ENCODE assay signal across 8 cellular contexts in the genomic region with DNA sequence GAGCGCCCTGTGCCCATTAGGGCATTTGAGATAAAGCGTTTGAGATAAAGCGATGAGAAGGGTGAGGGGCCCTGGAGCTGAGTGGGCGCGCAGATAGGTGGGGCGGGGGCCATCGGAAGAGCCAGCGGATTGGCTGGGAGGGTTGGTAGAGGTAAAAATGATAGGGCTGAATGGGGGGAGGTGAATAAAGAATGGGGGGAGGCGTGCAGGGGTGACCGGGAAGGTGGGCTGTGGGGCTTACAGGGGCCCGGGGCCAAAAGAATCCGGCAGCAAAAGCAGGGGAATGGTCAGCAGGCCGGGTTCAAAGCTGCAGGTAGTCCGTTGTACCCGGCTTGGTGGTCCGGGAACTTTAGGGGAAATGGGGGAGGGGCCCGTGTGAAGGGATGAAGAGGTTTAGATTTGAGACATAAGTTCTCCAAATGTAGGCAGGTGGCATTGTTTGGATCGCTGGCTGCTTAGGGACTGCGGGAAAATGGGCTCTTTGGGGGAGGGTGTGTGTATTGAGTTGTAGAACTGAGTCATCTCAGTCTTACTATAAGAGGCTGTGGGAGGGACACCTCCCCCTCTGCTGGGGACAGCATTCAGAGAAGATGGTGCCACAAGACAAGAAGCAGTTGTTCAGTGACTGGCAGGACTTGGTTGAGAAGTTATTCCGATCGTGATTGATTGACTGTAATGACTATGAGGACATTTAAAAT. TPM values are rescaled to one million over a fixed set of nuclear protein-coding genes. Genes with fewer than 3 reads are reported as not detected.
A peak's percentile ranks its signal among the peaks of the same experiment; 100 is the strongest.
DNase-seq lines count a peak whose midpoint lies in the region; ATAC-seq and TF ChIP-seq lines count a peak whose summit lies in the region.

No MANE protein-coding gene starts in this region.

- peak overlapping the region; percentile 92 for H3K4me3 Mint-ChIP-seq in activated CD4-positive, alpha-beta memory T cell treated with anti-CD3 and anti-CD28 coated beads for 36 hours
- H3K4me3 Mint-ChIP-seq in effector memory CD8-positive, alpha-beta T cell: peak overlapping the region; percentile 91 to 96
- H3K4me3 Mint-ChIP-seq in naive thymus-derived CD4-positive, alpha-beta T cell: peak overlapping the region; percentile 90 to 99 (median 94)

- intact Hi-C loops in activated CD4-positive, alpha-beta memory T cell treated with anti-CD3 and anti-CD28 coated beads for 36 hours (cut with micrococcal nuclease): loop anchor here (1.0 to 5.0 kb wide), 9 partner anchors 57 to 913 kb away; partner anchors contain the start of genes COX5A, PML, STOML1 and UBL7
- intact Hi-C loops in naive thymus-derived CD4-positive, alpha-beta T cell (cut with micrococcal nuclease): loop anchor here (1.0 to 10.0 kb wide), 19 partner anchors 36 to 1757 kb away; partner anchors contain the start of genes C15orf39 (in 2 of the 2), CLK3 (in 2 of the 2), COX5A (in 2 of the 2) and STOML1 (in 2 of the 2)

- peak overlapping the region; percentile 78 for H3K4me3 ChIP-seq in naive thymus-derived CD4-positive, alpha-beta T cell (ENCODE audit: low read length)

- no peaks in the 10 kb centered on the region for H3K9me3 ChIP-seq in naive thymus-derived CD4-positive, alpha-beta T cell (ENCODE audit: control insufficient read depth in 2 of 3, low read length in 3 of 3)

- CTCF ChIA-PET in activated CD4-positive, alpha-beta memory T cell treated with anti-CD3 and anti-CD28 coated beads for 36 hours (lab: Charles Lee): interaction anchor here (0.7 to 2.6 kb wide), 8 partner anchors 11 to 230 kb away, joined by 3 to 10 read pairs (median 5); partner anchors contain the start of gene UBL7
- CTCF ChIA-PET in naive thymus-derived CD4-positive, alpha-beta T cell (lab: Charles Lee): interaction anchor here (1.0 kb wide), 1 partner anchor 72 kb away, joined by 3 read pairs; no protein-coding TSS in a partner anchor

- H3K27ac Mint-ChIP-seq in activated CD4-positive, alpha-beta memory T cell treated with anti-CD3 and anti-CD28 coated beads for 36 hours: peak overlapping the region; percentile 92
- peak overlapping the region; percentile 74 to 92 for H3K27ac Mint-ChIP-seq in effector memory CD8-positive, alpha-beta T cell
- H3K27ac Mint-ChIP-seq in naive thymus-derived CD4-positive, alpha-beta T cell: peak overlapping the region; percentile 83 to 99 (median 91)

- H3K4me1 Mint-ChIP-seq in activated CD4-positive, alpha-beta memory T cell treated with anti-CD3 and anti-CD28 coated beads for 36 hours (ENCODE audit: low read depth): peaks cover 55% of the 10 kb centered on the region
- peaks cover 47 to 52% of the 10 kb centered on the region in 2 donors for H3K4me1 Mint-ChIP-seq in effector memory CD8-positive, alpha-beta T cell (ENCODE audit: low read depth in 2 of 2)
- peaks cover 53 to 71% (median 62%) of the 10 kb centered on the region in 7 donors for H3K4me1 Mint-ChIP-seq in naive thymus-derived CD4-positive, alpha-beta T cell

- TF ChIP-seq CTCF in GM10266 (IDR thresholded peaks at IDR 0.05; ENCODE audit: control insufficient read depth, insufficient read depth, low read depth, missing control alignments): no peak

- peaks cover 0 to 5% (median 0%) of the 10 kb centered on the region in 3 experiments for H3K36me3 ChIP-seq in naive thymus-derived CD4-positive, alpha-beta T cell (ENCODE audit: control insufficient read depth in 2 of 3, insufficient read depth in 3 of 3, low read length in 3 of 3)

- peaks cover 22% of the 10 kb centered on the region for H3K36me3 Mint-ChIP-seq in activated CD4-positive, alpha-beta memory T cell treated with anti-CD3 and anti-CD28 coated beads for 36 hours
- H3K36me3 Mint-ChIP-seq in effector memory CD8-positive, alpha-beta T cell (ENCODE audit: insufficient read depth): peaks cover 26% of the 10 kb centered on the region
- peaks cover 0 to 29% (median 0%) of the 10 kb centered on the region in 5 donors for H3K36me3 Mint-ChIP-seq in naive thymus-derived CD4-positive, alpha-beta T cell

- H3K27me3 Mint-ChIP-seq in activated CD4-positive, alpha-beta memory T cell treated with anti-CD3 and anti-CD28 coated beads for 36 hours: no peaks in the 10 kb centered on the region
- H3K27me3 Mint-ChIP-seq in effector memory CD8-positive, alpha-beta T cell: no peaks in the 10 kb centered on the region
- H3K27me3 Mint-ChIP-seq in naive thymus-derived CD4-positive, alpha-beta T cell: no peaks in the 10 kb centered on the region

- POLR2A ChIA-PET in activated CD4-positive, alpha-beta memory T cell treated with anti-CD3 and anti-CD28 coated beads for 36 hours (lab: Charles Lee): interaction anchor here (0.9 to 3.1 kb wide), 8 partner anchors 11 to 913 kb away, joined by 3 to 33 read pairs (median 5); partner anchors contain the start of genes CLK3, PML, SIN3A and UBL7
- POLR2A ChIA-PET in naive thymus-derived CD4-positive, alpha-beta T cell (lab: Charles Lee): interaction anchor here (0.6 to 2.7 kb wide), 6 partner anchors 45 to 907 kb away, joined by 3 to 41 read pairs (median 4); partner anchors contain the start of genes CLK3 and UBL7

- peaks cover 25 to 40% of the 10 kb centered on the region in 2 donors for H3K4me1 ChIP-seq in naive thymus-derived CD4-positive, alpha-beta T cell (ENCODE audit: control insufficient read depth in 2 of 2, insufficient read depth in 2 of 2, low read length in 2 of 2)

- H3K27ac ChIP-seq in naive thymus-derived CD4-positive, alpha-beta T cell (ENCODE audit: low read depth, low read length): peak overlapping the region; percentile 87

- DNase-seq in GM10266 (ENCODE audit: extremely low spot score) (peak; percentile 81), HCEC 1CT (peak; percentile 40), NCI-H2171 treated with DMSO at 0.1 percent for 48 hours (lab: John Stamatoyannopoulos, UW) (peak; percentile 62), NCI-H128 (lab: John Stamatoyannopoulos, UW; ENCODE audit: unreplicated experiment) (no peak)
- DNase-seq in activated CD4-positive, alpha-beta memory T cell treated with anti-CD3 and anti-CD28 coated beads for 36 hours: peak; percentile 87
- peak; percentile 40 to 50 (median 42) for DNase-seq in effector memory CD8-positive, alpha-beta T cell
- peak; percentile 20 to 74 (median 42) for DNase-seq in naive thymus-derived CD4-positive, alpha-beta T cell
- peak; percentile 69 for DNase-seq in stimulated activated naive CD4-positive, alpha-beta T cell treated with Interleukin-2 at 50 U/mL for 16 hours (lab: John Stamatoyannopoulos, UW)

- H3K27me3 ChIP-seq in naive thymus-derived CD4-positive, alpha-beta T cell (ENCODE audit: control insufficient read depth in 2 of 2, insufficient read depth in 2 of 2, low read length in 2 of 2): no peaks in the 10 kb centered on the region

- no peaks in the 10 kb centered on the region for H3K9me3 Mint-ChIP-seq in activated CD4-positive, alpha-beta memory T cell treated with anti-CD3 and anti-CD28 coated beads for 36 hours
- H3K9me3 Mint-ChIP-seq in effector memory CD8-positive, alpha-beta T cell: no peaks in the 10 kb centered on the region
- H3K9me3 Mint-ChIP-seq in naive thymus-derived CD4-positive, alpha-beta T cell: no peaks in the 10 kb centered on the region

- ATAC-seq in effector memory CD8-positive, alpha-beta T cell (replicated peaks): peak; percentile 40
- peak; percentile 40 for ATAC-seq in naive thymus-derived CD4-positive, alpha-beta T cell

RNA-seq across cellular contexts. Expression of gene ARID3B, which starts 0.6 kb away (rescaled TPM):
- 10 to 100 TPM; 27.3 to 28.6 TPM for total RNA-seq in activated CD4-positive, alpha-beta memory T cell treated with anti-CD3 and anti-CD28 coated beads for 36 hours
- total RNA-seq in naive thymus-derived CD4-positive, alpha-beta T cell: 10 to 100 TPM; 29.5 to 45.4 (median 36.8) TPM
- polyA plus RNA-seq in naive thymus-derived CD4-positive, alpha-beta T cell: 10 to 100 TPM in 1 of 2 donors, 1 to 10 TPM in 1; 5.1 to 16.3 TPM
